14 cellular contexts compared by ENCODE assay signal in genomic region chr6:13461805-13462204, GRCh38. TPM values are rescaled to one million over a fixed set of nuclear protein-coding genes. Genes with fewer than 3 reads are reported as not detected.
DNase-seq lines count a peak whose midpoint lies in the region; ATAC-seq, FAIRE-seq and TF ChIP-seq lines count a peak whose summit lies in the region.
"Had no signal": no experiment of that assay in that cellular context is flagged by ENCODE, and none has a peak within 500 bp of the region (broad histone marks: within the 10 kb centered on the region; RNA-seq: fewer than 3 reads in every experiment).

No MANE protein-coding gene starts in this region.

- peak overlapping the region; percentile 25; the same call in 1 of the 3 replicates for H3K4me2 ChIP-seq in A549

- H3K27ac ChIP-seq in A549 = 0 out of 6 replicates have a peak overlapping the region, but pooled peaks of 1 of the 2 experiments have one; percentile 24
- H3K27ac ChIP-seq: colonic mucosa, esophagus muscularis mucosa, psoas muscle had no signal

- no peak for TF ChIP-seq EP300 in A549 (IDR thresholded peaks at IDR 0.05)

- TF ChIP-seq CTCF in A549 (IDR thresholded peaks at IDR 0.05) = no peak
- TF ChIP-seq CTCF in GM20000 (IDR thresholded peaks at IDR 0.05; ENCODE audit: extremely low read depth, missing control alignments) = no peak

- H3K9me3 ChIP-seq in A549 = no peaks in the 10 kb centered on the region
- H3K9me3 ChIP-seq: colonic mucosa, esophagus muscularis mucosa, psoas muscle had no signal

- ATAC-seq in A549 (peak in 1 of 2 experiments; percentile 47; a peak in 1 of 6 replicates), HG03520 (IDR thresholded peaks at IDR 0.05; ENCODE audit: unreplicated experiment) (no peak), GM21717 (IDR thresholded peaks at IDR 0.05; ENCODE audit: unreplicated experiment) (no peak)

- TF ChIP-seq POLR2A in A549 (IDR thresholded peaks at IDR 0.05; ENCODE audit: low read length) = no peak

- no peak for FAIRE-seq in A549 (lab: Jason Lieb, UNC)

- 73% methylated on average over 6 of the region's 6 CpGs for WGBS in A549 (ENCODE audit: missing lambda C conversion rate)

- no peak for TF ChIP-seq RAD21 in A549 (conservative IDR thresholded peaks at IDR 0.05 in 1 of 2, IDR thresholded peaks at IDR 0.05 in 1 of 2)

- CTCF ChIA-PET in A549 (lab: Yijun Ruan, JAX) = interaction anchor here (0.9 kb wide), 1 partner anchor 30 kb away, joined by 3 read pairs; no protein-coding TSS in a partner anchor

- POLR2A ChIA-PET in A549 (lab: Yijun Ruan, JAX) = no interaction called here

- H3K4me3 ChIP-seq in A549 = no peak overlapping the region
- H3K4me3 ChIP-seq: colonic mucosa, esophagus muscularis mucosa, psoas muscle had no signal

- DNase-seq in A549 (ENCODE audit: low read depth in 1 of 2, low spot score in 1 of 2) (no peak), H4 (ENCODE audit: low spot score) (peak; percentile 20), SIG-M5 (lab: John Stamatoyannopoulos, UW) (peak; percentile 14), islet precursor cell (peak; percentile 66), GM20000 (ENCODE audit: low spot score) (no peak), mucosa of gallbladder (ENCODE audit: low spot score) (no peak)
- DNase-seq: colonic mucosa; NCI-H1048; NCI-H446 treated with DMSO at 0.1 percent for 48 hours; psoas muscle; stimulated activated CD4-positive, alpha-beta T cell treated with anti-CD3 and anti-CD28 coated beads, Interleukin-2, amount 100 ng/mL, for 48 hours had no signal

- H3K4me1 ChIP-seq in A549 = peaks cover 12% of the 10 kb centered on the region
- H3K4me1 ChIP-seq: colonic mucosa had no signal

TF ChIP-seq in A549, 52 proteins besides CTCF, POLR2A, EP300 and RAD21:
- TF ChIP-seq ZFP36 (IDR thresholded peaks at IDR 0.05; ENCODE audit: borderline replicate concordance, partially characterized antibody) (no peak), ESRRA (IDR thresholded peaks at IDR 0.05; ENCODE audit: borderline replicate concordance, low read length) (no peak), ZNF302 (CRISPR knock-in tag; IDR thresholded peaks at IDR 0.05) (no peak), HEYL (CRISPR knock-in tag; IDR thresholded peaks at IDR 0.05) (no peak), BCL3 (IDR thresholded peaks at IDR 0.05) (no peak), NPAS2 (CRISPR knock-in tag; IDR thresholded peaks at IDR 0.05; ENCODE audit: borderline replicate concordance) (no peak), RCOR1 (IDR thresholded peaks at IDR 0.05; ENCODE audit: low read depth, low read length) (no peak), NR3C1 (IDR thresholded peaks at IDR 0.05) (no peak), POLR2AphosphoS2 (conservative IDR thresholded peaks at IDR 0.05; ENCODE audit: low read length) (no peak), CBX8 (IDR thresholded peaks at IDR 0.05) (no peak), TP53 (CRISPR knock-in tag; IDR thresholded peaks at IDR 0.05) (no peak), KDM1A (IDR thresholded peaks at IDR 0.05; ENCODE audit: low read depth) (no peak), MAZ (IDR thresholded peaks at IDR 0.05; ENCODE audit: borderline replicate concordance, low read depth, low read length) (no peak), E2F6 (IDR thresholded peaks at IDR 0.05; ENCODE audit: borderline replicate concordance, low read depth) (no peak), HMGXB4 (CRISPR knock-in tag; IDR thresholded peaks at IDR 0.05; ENCODE audit: borderline replicate concordance) (no peak), MYC (IDR thresholded peaks at IDR 0.05; ENCODE audit: borderline replicate concordance, low read length) (no peak), ZC3H11A (IDR thresholded peaks at IDR 0.05) (no peak), NFE2L2 (conservative IDR thresholded peaks at IDR 0.05; ENCODE audit: low read length) (no peak), SMC3 (IDR thresholded peaks at IDR 0.05) (no peak), PBX3 (IDR thresholded peaks at IDR 0.05) (no peak)
TF ChIP-seq in A549: peak in this region for 0.

RNA-seq across cellular contexts. Expression of gene GFOD1, which starts 25.6 kb away (rescaled TPM):
- polyA plus RNA-seq in A549 (2011; rRNA removed) (2.7 and 3.0 TPM in 2 replicates), A549 (2017; fragmentation: RNase III; extraction: RNeasy Plus Mini Kit Qiagen cat#74134 plus additional on column Dnase treatment) (3.1 to 4.0 TPM (median 3.5 TPM) in 3 replicates)
- 1.9 and 2.5 TPM in 2 replicates for polyA plus RNA-seq in A549 (2012; cell fraction: cytosol; rRNA removed)
- polyA plus RNA-seq in A549 (2012; cell fraction: nucleus; rRNA removed) = 3.1 and 3.9 TPM in 2 replicates
- 6.0 and 6.3 TPM in 2 replicates for polyA minus RNA-seq in A549 (2011; rRNA and poly(A)+ RNA removed)
- 0.82 and 0.87 TPM in 2 replicates for total RNA-seq in H4 (2014; rRNA removed; shearing (Covaris generic))
- 17.4 TPM for total RNA-seq in mucosa of gallbladder

Comparison
In these comparisons a context has a peak if more than half of its experiments do, and no peak if none do; other contexts are left out.
1. DNase-seq: peak in H4 (single experiment), SIG-M5 (single experiment) and islet precursor cell (single experiment); none in A549 (0 of 2), GM20000 (single experiment) and mucosa of gallbladder (single experiment).